In the genomic region with DNA sequence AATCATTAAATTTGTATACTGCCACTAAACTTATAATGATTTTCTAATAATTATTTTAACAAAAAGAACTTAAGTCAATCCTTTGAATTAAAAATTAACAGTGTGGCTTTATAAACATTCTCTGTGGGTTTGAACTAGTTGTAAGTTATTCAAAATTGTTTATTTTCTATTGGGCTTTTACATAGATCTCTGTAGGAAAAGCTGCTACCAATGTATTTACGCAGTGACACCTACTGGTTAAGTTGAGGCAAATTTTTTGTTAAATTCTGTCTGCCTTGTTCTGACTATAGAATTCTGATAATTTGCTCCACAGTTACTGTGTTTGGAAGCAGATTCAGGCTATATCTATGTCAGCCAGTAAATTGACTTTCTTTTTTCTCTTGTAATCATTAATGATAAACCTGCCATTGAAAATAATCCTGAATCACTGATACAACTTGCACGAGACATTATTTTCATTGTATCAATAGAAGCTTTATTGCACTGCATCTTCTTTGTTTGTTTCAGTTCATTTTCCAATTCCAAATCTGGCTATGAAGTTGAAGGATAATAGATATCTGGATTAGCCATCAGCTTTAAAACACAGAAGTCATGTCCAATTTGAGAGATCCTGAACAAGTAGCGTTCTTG, we compare ENCODE assay signal across 1 cellular context.
TF ChIP-seq lines count a peak whose summit lies in the region.

No MANE protein-coding gene starts in this region.

TF ChIP-seq in K562, 482 proteins besides CTCF, POLR2A, EP300 and RAD21 (continued from another document):
- TF ChIP-seq, protein P1, sequence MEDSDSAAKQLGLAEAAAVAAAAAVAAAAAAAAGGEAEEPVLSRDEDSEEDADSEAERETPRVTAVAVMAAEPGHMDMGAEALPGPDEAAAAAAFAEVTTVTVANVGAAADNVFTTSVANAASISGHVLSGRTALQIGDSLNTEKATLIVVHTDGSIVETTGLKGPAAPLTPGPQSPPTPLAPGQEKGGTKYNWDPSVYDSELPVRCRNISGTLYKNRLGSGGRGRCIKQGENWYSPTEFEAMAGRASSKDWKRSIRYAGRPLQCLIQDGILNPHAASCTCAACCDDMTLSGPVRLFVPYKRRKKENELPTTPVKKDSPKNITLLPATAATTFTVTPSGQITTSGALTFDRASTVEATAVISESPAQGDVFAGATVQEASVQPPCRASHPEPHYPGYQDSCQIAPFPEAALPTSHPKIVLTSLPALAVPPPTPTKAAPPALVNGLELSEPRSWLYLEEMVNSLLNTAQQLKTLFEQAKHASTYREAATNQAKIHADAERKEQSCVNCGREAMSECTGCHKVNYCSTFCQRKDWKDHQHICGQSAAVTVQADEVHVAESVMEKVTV (CRISPR knock-in tag; IDR thresholded peaks at IDR 0.05) = peak; percentile 57
- TF ChIP-seq YY1 (IDR thresholded peaks at IDR 0.05; ENCODE audit: borderline replicate concordance in 1 of 3, control insufficient read depth in 1 of 3, extremely low read depth in 1 of 3, insufficient read depth in 3 of 3, insufficient read length in 1 of 3, insufficient replicate concordance in 2 of 3, low read depth in 1 of 3, low read length in 2 of 3) (no peak), ZNF707 (CRISPR knock-in tag; conservative IDR thresholded peaks at IDR 0.05) (no peak), ZKSCAN1 (IDR thresholded peaks at IDR 0.05; ENCODE audit: low read depth, low read length) (no peak), SLC30A9 (CRISPR knock-in tag; IDR thresholded peaks at IDR 0.05) (no peak), SMC3 (conservative IDR thresholded peaks at IDR 0.05; ENCODE audit: insufficient read depth, low read depth, low read length) (0 out of 2 replicates have a peak, but pooled peaks have one; percentile 29), ZNF79 (CRISPR knock-in tag; IDR thresholded peaks at IDR 0.05; ENCODE audit: low read depth) (no peak), CHD4 (IDR thresholded peaks at IDR 0.05; ENCODE audit: insufficient read depth, insufficient replicate concordance, low read depth, low read length, poor library complexity, severe bottlenecking) (no peak), ZNF589 (CRISPR knock-in tag; IDR thresholded peaks at IDR 0.05; ENCODE audit: low read depth) (no peak), TBL1XR1 (IDR thresholded peaks at IDR 0.05; ENCODE audit: low read length in 2 of 2) (0 out of 4 replicates have a peak, but pooled peaks of 1 of the 2 experiments have one; percentile 8), ADNP (tag; IDR thresholded peaks at IDR 0.05) (0 out of 2 replicates have a peak, but pooled peaks have one; percentile 28), ELF2 (CRISPR knock-in tag; IDR thresholded peaks at IDR 0.05) (0 out of 2 replicates have a peak, but pooled peaks have one; percentile 39), U2AF2 (optimal IDR thresholded peaks at IDR 0.05; ENCODE audit: low read depth, low read length) (no peak), HMG20A (CRISPR knock-in tag; conservative IDR thresholded peaks at IDR 0.05) (no peak), NCOR1 (IDR thresholded peaks at IDR 0.05) (0 out of 2 replicates have a peak, but pooled peaks have one; percentile 16), ZNF77 (CRISPR knock-in tag; IDR thresholded peaks at IDR 0.05) (no peak), GATAD2A (IDR thresholded peaks at IDR 0.05) (no peak), POLR2AphosphoS5 (IDR thresholded peaks at IDR 0.05; ENCODE audit: control insufficient read depth, insufficient read depth, low read depth, low read length) (no peak), DMBX1 (CRISPR knock-in tag; IDR thresholded peaks at IDR 0.05; ENCODE audit: borderline replicate concordance) (no peak), TEAD4 (IDR thresholded peaks at IDR 0.05; ENCODE audit: low read length) (0 out of 2 replicates have a peak, but pooled peaks have one; percentile 10), TEAD4 (CRISPR knock-in tag; IDR thresholded peaks at IDR 0.05; ENCODE audit: borderline replicate concordance) (no peak), TARDBP (IDR thresholded peaks at IDR 0.05) (no peak), FOSL1 (tag; conservative IDR thresholded peaks at IDR 0.05) (no peak), POLR2H (tag; IDR thresholded peaks at IDR 0.05; ENCODE audit: low read depth) (0 out of 2 replicates have a peak, but pooled peaks have one; percentile 27)
- TF ChIP-seq, protein P2, sequence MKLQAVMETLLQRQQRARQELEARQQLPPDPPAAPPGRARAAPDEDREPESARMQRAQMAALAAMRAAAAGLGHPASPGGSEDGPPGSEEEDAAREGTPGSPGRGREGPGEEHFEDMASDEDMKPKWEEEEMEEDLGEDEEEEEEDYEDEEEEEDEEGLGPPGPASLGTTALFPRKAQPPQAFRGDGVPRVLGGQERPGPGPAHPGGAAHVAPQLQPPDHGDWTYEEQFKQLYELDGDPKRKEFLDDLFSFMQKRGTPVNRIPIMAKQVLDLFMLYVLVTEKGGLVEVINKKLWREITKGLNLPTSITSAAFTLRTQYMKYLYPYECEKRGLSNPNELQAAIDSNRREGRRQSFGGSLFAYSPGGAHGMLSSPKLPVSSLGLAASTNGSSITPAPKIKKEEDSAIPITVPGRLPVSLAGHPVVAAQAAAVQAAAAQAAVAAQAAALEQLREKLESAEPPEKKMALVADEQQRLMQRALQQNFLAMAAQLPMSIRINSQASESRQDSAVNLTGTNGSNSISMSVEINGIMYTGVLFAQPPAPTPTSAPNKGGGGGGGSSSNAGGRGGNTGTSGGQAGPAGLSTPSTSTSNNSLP (IDR thresholded peaks at IDR 0.05; ENCODE audit: borderline replicate concordance, low read depth, low read length) = peak; percentile 55; the same call in 1 of the 2 replicates
- TF ChIP-seq, protein P3, sequence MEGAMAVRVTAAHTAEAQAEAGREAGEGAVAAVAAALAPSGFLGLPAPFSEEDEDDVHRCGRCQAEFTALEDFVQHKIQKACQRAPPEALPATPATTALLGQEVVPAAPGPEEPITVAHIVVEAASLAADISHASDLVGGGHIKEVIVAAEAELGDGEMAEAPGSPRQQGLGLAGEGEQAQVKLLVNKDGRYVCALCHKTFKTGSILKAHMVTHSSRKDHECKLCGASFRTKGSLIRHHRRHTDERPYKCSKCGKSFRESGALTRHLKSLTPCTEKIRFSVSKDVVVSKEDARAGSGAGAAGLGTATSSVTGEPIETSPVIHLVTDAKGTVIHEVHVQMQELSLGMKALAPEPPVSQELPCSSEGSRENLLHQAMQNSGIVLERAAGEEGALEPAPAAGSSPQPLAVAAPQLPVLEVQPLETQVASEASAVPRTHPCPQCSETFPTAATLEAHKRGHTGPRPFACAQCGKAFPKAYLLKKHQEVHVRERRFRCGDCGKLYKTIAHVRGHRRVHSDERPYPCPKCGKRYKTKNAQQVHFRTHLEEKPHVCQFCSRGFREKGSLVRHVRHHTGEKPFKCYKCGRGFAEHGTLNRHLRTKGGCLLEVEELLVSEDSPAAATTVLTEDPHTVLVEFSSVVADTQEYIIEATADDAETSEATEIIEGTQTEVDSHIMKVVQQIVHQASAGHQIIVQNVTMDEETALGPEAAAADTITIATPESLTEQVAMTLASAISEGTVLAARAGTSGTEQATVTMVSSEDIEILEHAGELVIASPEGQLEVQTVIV (CRISPR knock-in tag; IDR thresholded peaks at IDR 0.05; ENCODE audit: borderline replicate concordance) = no peak
- TF ChIP-seq, protein P4, sequence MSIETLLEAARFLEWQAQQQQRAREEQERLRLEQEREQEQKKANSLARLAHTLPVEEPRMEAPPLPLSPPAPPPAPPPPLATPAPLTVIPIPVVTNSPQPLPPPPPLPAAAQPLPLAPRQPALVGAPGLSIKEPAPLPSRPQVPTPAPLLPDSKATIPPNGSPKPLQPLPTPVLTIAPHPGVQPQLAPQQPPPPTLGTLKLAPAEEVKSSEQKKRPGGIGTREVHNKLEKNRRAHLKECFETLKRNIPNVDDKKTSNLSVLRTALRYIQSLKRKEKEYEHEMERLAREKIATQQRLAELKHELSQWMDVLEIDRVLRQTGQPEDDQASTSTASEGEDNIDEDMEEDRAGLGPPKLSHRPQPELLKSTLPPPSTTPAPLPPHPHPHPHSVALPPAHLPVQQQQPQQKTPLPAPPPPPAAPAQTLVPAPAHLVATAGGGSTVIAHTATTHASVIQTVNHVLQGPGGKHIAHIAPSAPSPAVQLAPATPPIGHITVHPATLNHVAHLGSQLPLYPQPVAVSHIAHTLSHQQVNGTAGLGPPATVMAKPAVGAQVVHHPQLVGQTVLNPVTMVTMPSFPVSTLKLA (conservative IDR thresholded peaks at IDR 0.05) = 0 out of 4 replicates have a peak, but pooled peaks of 1 of the 2 experiments have one; percentile 22
- TF ChIP-seq, protein P5, sequence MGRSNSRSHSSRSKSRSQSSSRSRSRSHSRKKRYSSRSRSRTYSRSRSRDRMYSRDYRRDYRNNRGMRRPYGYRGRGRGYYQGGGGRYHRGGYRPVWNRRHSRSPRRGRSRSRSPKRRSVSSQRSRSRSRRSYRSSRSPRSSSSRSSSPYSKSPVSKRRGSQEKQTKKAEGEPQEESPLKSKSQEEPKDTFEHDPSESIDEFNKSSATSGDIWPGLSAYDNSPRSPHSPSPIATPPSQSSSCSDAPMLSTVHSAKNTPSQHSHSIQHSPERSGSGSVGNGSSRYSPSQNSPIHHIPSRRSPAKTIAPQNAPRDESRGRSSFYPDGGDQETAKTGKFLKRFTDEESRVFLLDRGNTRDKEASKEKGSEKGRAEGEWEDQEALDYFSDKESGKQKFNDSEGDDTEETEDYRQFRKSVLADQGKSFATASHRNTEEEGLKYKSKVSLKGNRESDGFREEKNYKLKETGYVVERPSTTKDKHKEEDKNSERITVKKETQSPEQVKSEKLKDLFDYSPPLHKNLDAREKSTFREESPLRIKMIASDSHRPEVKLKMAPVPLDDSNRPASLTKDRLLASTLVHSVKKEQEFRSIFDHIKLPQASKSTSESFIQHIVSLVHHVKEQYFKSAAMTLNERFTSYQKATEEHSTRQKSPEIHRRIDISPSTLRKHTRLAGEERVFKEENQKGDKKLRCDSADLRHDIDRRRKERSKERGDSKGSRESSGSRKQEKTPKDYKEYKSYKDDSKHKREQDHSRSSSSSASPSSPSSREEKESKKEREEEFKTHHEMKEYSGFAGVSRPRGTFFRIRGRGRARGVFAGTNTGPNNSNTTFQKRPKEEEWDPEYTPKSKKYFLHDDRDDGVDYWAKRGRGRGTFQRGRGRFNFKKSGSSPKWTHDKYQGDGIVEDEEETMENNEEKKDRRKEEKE (IDR thresholded peaks at IDR 0.05; ENCODE audit: borderline replicate concordance in 1 of 2, control insufficient read depth in 1 of 2, low read depth in 2 of 2, low read length in 1 of 2) = no peak
- TF ChIP-seq, protein P6, sequence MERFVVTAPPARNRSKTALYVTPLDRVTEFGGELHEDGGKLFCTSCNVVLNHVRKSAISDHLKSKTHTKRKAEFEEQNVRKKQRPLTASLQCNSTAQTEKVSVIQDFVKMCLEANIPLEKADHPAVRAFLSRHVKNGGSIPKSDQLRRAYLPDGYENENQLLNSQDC (CRISPR knock-in tag; IDR thresholded peaks at IDR 0.05) = no peak
